18 cellular contexts compared by ENCODE assay signal in the genomic region with DNA sequence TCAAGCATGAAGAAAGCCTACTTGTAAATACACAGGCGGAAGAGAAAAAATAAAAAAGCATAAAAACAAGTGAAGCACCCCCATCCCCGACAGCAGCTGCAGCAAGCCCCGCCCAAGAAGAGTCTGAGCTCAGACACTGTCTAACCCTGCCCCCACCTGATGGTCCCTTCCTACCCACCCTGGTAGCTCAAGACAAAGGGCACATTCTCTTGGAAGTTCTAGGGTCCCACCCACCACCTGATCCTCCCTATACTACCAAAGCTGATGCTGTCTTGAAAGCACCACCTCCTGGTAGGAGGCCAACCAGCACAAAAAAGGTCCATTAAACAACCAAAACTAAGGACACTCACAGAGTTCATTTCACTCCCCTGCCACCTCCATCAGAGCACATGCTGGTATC.
DNase-seq lines count a peak whose midpoint lies in the region; ATAC-seq, FAIRE-seq and TF ChIP-seq lines count a peak whose summit lies in the region.
"Had no signal": no experiment of that assay in that cellular context is flagged by ENCODE, and none has a peak within 500 bp of the region (broad histone marks: within the 10 kb centered on the region; RNA-seq: fewer than 3 reads in every experiment).

No MANE protein-coding gene starts in this region.

- 86% methylated on average over 3 of the region's 3 CpGs; no CpG with 5 or more reads in 1 of the 2 experiments for WGBS in endodermal cell (ENCODE audit: insufficient coverage in 1 of 2, insufficient read length in 1 of 2), 2 experiments
- WGBS in body of pancreas, 2 donors = 82 to 93% methylated on average over 3 of the region's 3 CpGs

- H3K9me3 ChIP-seq in NT2/D1 (ENCODE audit: insufficient read depth, low read length) (no peaks in the 10 kb centered on the region), endodermal cell (ENCODE audit: control insufficient read depth, low read length) (no peaks in the 10 kb centered on the region), body of pancreas (no peaks in the 10 kb centered on the region)

- H3K36me3 Mint-ChIP-seq in endodermal cell (ENCODE audit: low read depth) (no peaks in the 10 kb centered on the region), neural crest cell (ENCODE audit: low read depth) (peaks cover 4% of the 10 kb centered on the region)
- H3K36me3 Mint-ChIP-seq: CD14-positive monocyte; CD4-positive, alpha-beta memory T cell; IgD-negative memory B cell had no signal

- H3K27me3 Mint-ChIP-seq in endodermal cell (ENCODE audit: insufficient read depth) (no peaks in the 10 kb centered on the region), neural crest cell (ENCODE audit: low read depth) (no peaks in the 10 kb centered on the region)
- H3K27me3 Mint-ChIP-seq: CD4-positive, alpha-beta memory T cell; IgD-negative memory B cell had no signal

- no peak overlapping the region for H3K4me3 Mint-ChIP-seq in endodermal cell
- no peak overlapping the region for H3K4me3 Mint-ChIP-seq in neural crest cell
- H3K4me3 Mint-ChIP-seq: CD14-positive monocyte; CD4-positive, alpha-beta memory T cell; IgD-negative memory B cell had no signal

- no peaks in the 10 kb centered on the region for H3K4me1 ChIP-seq in NT2/D1 (ENCODE audit: insufficient read depth, insufficient read length)
- H3K4me1 ChIP-seq in endodermal cell (ENCODE audit: control insufficient read depth, insufficient read depth, low read length) = no peaks in the 10 kb centered on the region
- no peaks in the 10 kb centered on the region for H3K4me1 ChIP-seq in body of pancreas
- H3K4me1 ChIP-seq: BLaER1 had no signal

- TF ChIP-seq CTCF in endodermal cell (conservative IDR thresholded peaks at IDR 0.05) (peak; percentile 14), neural crest cell (conservative IDR thresholded peaks at IDR 0.05) (no peak), GM20000 (IDR thresholded peaks at IDR 0.05; ENCODE audit: extremely low read depth, missing control alignments) (no peak), body of pancreas (IDR thresholded peaks at IDR 0.05) (no peak)

- H3K27ac ChIP-seq in endodermal cell (ENCODE audit: low read depth, low read length) = no peak overlapping the region
- H3K27ac ChIP-seq in body of pancreas = no peak overlapping the region
- H3K27ac ChIP-seq: BLaER1 had no signal

- no peak for ATAC-seq in body of pancreas
- ATAC-seq: HepG2 had no signal

- H3K4me1 Mint-ChIP-seq in endodermal cell (no peaks in the 10 kb centered on the region), neural crest cell (no peaks in the 10 kb centered on the region)
- H3K4me1 Mint-ChIP-seq: CD14-positive monocyte; CD4-positive, alpha-beta memory T cell; IgD-negative memory B cell had no signal

- FAIRE-seq in H54 (lab: Jason Lieb, UNC) = no peak
- FAIRE-seq: HepG2 had no signal

- DNase-seq in ELF-1 (ENCODE audit: low read depth, low spot score) = peak; percentile 28
- DNase-seq in NT2/D1 (ENCODE audit: low read depth, low spot score) = peak; percentile 6
- DNase-seq in endodermal cell = peak; percentile 47
- no peak for DNase-seq in neural crest cell (ENCODE audit: low read depth, low spot score)
- DNase-seq in GM20000 (ENCODE audit: low spot score) = no peak
- no peak for DNase-seq in body of pancreas
- DNase-seq in kidney tubule cell (ENCODE audit: low spot score) = no peak
- DNase-seq in H54 (ENCODE audit: insufficient read length, low spot score) = no peak
- DNase-seq: 8988T; CD4-positive, alpha-beta memory T cell; DMS153; DMS79; GF-D8; H7 had no signal

- peaks cover 60% of the 10 kb centered on the region for H3K9me3 Mint-ChIP-seq in endodermal cell
- H3K9me3 Mint-ChIP-seq in neural crest cell = peaks cover 20% of the 10 kb centered on the region

- H3K4me3 ChIP-seq in NT2/D1 (ENCODE audit: insufficient read length, low read depth) (no peak overlapping the region), endodermal cell (ENCODE audit: low read length) (no peak overlapping the region), body of pancreas (no peak overlapping the region)
- H3K4me3 ChIP-seq: BLaER1 had no signal

- H3K9ac ChIP-seq in NT2/D1 (ENCODE audit: insufficient read length, low read depth) (no peak overlapping the region), endodermal cell (ENCODE audit: extremely low read depth, low read length, poor library complexity, severe bottlenecking) (no peak overlapping the region)
- H3K9ac ChIP-seq: BLaER1 had no signal

- H3K27me3 ChIP-seq in NT2/D1 (ENCODE audit: insufficient read depth, insufficient read length) (no peaks in the 10 kb centered on the region), endodermal cell (ENCODE audit: control insufficient read depth, insufficient read depth, low read length, poor library complexity, severe bottlenecking) (no peaks in the 10 kb centered on the region), body of pancreas (no peaks in the 10 kb centered on the region)
- H3K27me3 ChIP-seq: BLaER1 had no signal

- H3K27ac Mint-ChIP-seq in endodermal cell = no peak overlapping the region
- H3K27ac Mint-ChIP-seq in neural crest cell (ENCODE audit: unreplicated experiment) = peak overlapping the region; percentile 23
- H3K27ac Mint-ChIP-seq: CD4-positive, alpha-beta memory T cell; IgD-negative memory B cell had no signal

- no peak for TF ChIP-seq POLR2A in body of pancreas (IDR thresholded peaks at IDR 0.05)
- TF ChIP-seq POLR2A in H54 (IDR thresholded peaks at IDR 0.05; ENCODE audit: low read depth, low read length) = no peak

- intact Hi-C loops in body of pancreas (cut with DNase I) = no loop called here

- H3K36me3 ChIP-seq in NT2/D1 (ENCODE audit: insufficient read depth, insufficient read length, low read length) = no peaks in the 10 kb centered on the region
- H3K36me3 ChIP-seq in endodermal cell (ENCODE audit: control insufficient read depth, insufficient read depth, low read length) = no peaks in the 10 kb centered on the region
- no peaks in the 10 kb centered on the region for H3K36me3 ChIP-seq in body of pancreas (replicated peaks in 1 of 2; ENCODE audit: insufficient read depth in 1 of 2, low read depth in 2 of 2)
- H3K36me3 ChIP-seq: BLaER1 had no signal

Comparison
In these comparisons a context has a peak if more than half of its experiments do, and no peak if none do; other contexts are left out.
1. DNase-seq: peak in ELF-1 (single experiment), NT2/D1 (single experiment) and endodermal cell (single experiment); none in neural crest cell (single experiment), GM20000 (single experiment), body of pancreas (0 of 4), kidney tubule cell (single experiment) and H54 (single experiment).